In genomic region chr9:94938384-94938783, GRCh38 we compare ENCODE assay signal across 1 cellular context.
TF ChIP-seq lines count a peak whose summit lies in the region.

No MANE protein-coding gene starts in this region.

TF ChIP-seq in A549, 52 proteins besides CTCF, POLR2A, EP300 and RAD21 (continued from another document):
- TF ChIP-seq BCL3 (IDR thresholded peaks at IDR 0.05) (no peak), HOXA7 (CRISPR knock-in tag; IDR thresholded peaks at IDR 0.05) (no peak), HOXB5 (CRISPR knock-in tag; IDR thresholded peaks at IDR 0.05) (no peak), CBX8 (IDR thresholded peaks at IDR 0.05) (no peak), ESRRA (IDR thresholded peaks at IDR 0.05; ENCODE audit: borderline replicate concordance, low read length) (no peak), HMGXB4 (CRISPR knock-in tag; IDR thresholded peaks at IDR 0.05; ENCODE audit: borderline replicate concordance) (no peak), NPAS2 (CRISPR knock-in tag; IDR thresholded peaks at IDR 0.05; ENCODE audit: borderline replicate concordance) (no peak)
